Comparison of ENCODE assay signal across 31 cellular contexts in genomic region chr10:133130602-133131001, GRCh38. TPM values are rescaled to one million over a fixed set of nuclear protein-coding genes. Genes with fewer than 3 reads are reported as not detected.
"Had no signal": no experiment of that assay in that cellular context is flagged by ENCODE, and none has a peak within 500 bp of the region (broad histone marks: within the 10 kb centered on the region; RNA-seq: fewer than 3 reads in every experiment).

No MANE protein-coding gene starts in this region.

- H3K4me3 Mint-ChIP-seq: activated naive CD4-positive, alpha-beta T cell treated with anti-CD3 and anti-CD28 coated beads, Interleukin-2, amount 10 ng/mL, durations not matched to agents 7 days and 5 days; activated naive CD8-positive, alpha-beta T cell treated with anti-CD3 and anti-CD28 coated beads, Interleukin-2, amount 10 ng/mL, durations not matched to agents 7 days and 5 days; immature natural killer cell; natural killer cell treated with Interleukin-12 subunit alpha and Interleukin-12 subunit beta and Interleukin-15 and Interleukin-18, amount 100 ng/mL, for 72 hours; stimulated activated naive CD8-positive, alpha-beta T cell treated with anti-CD3 and anti-CD28 coated beads, Interleukin-15, Interleukin-2, amounts not matched to agents 100 ng/mL and 50 ng/mL, for 24 hours; T-helper 1 cell treated with Interleukin-12 subunit alpha and Interleukin-12 subunit beta and Interleukin-4 antibody, amounts not matched to agents 30 μg/mL and 1 μg/mL, for 36 hours had no signal

- FAIRE-seq: colon, kidney, TTC549 had no signal

- H3K9me3 Mint-ChIP-seq: activated naive CD4-positive, alpha-beta T cell treated with anti-CD3 and anti-CD28 coated beads, Interleukin-2, amount 10 ng/mL, durations not matched to agents 7 days and 5 days; activated naive CD8-positive, alpha-beta T cell treated with anti-CD3 and anti-CD28 coated beads, Interleukin-2, amount 10 ng/mL, durations not matched to agents 7 days and 5 days; immature natural killer cell; natural killer cell treated with Interleukin-12 subunit alpha and Interleukin-12 subunit beta and Interleukin-15 and Interleukin-18, amount 100 ng/mL, for 72 hours; stimulated activated naive CD8-positive, alpha-beta T cell treated with anti-CD3 and anti-CD28 coated beads, Interleukin-15, Interleukin-2, amounts not matched to agents 100 ng/mL and 50 ng/mL, for 24 hours; T-helper 1 cell treated with Interleukin-12 subunit alpha and Interleukin-12 subunit beta and Interleukin-4 antibody, amounts not matched to agents 30 μg/mL and 1 μg/mL, for 36 hours had no signal

- H3K36me3 Mint-ChIP-seq: activated naive CD4-positive, alpha-beta T cell treated with anti-CD3 and anti-CD28 coated beads, Interleukin-2, amount 10 ng/mL, durations not matched to agents 7 days and 5 days; activated naive CD8-positive, alpha-beta T cell treated with anti-CD3 and anti-CD28 coated beads, Interleukin-2, amount 10 ng/mL, durations not matched to agents 7 days and 5 days; immature natural killer cell; natural killer cell treated with Interleukin-12 subunit alpha and Interleukin-12 subunit beta and Interleukin-15 and Interleukin-18, amount 100 ng/mL, for 72 hours had no signal

- H3K4me1 Mint-ChIP-seq: activated naive CD4-positive, alpha-beta T cell treated with anti-CD3 and anti-CD28 coated beads, Interleukin-2, amount 10 ng/mL, durations not matched to agents 7 days and 5 days; activated naive CD8-positive, alpha-beta T cell treated with anti-CD3 and anti-CD28 coated beads, Interleukin-2, amount 10 ng/mL, durations not matched to agents 7 days and 5 days; immature natural killer cell had no signal

- H3K27ac Mint-ChIP-seq: activated naive CD4-positive, alpha-beta T cell treated with anti-CD3 and anti-CD28 coated beads, Interleukin-2, amount 10 ng/mL, durations not matched to agents 7 days and 5 days; activated naive CD8-positive, alpha-beta T cell treated with anti-CD3 and anti-CD28 coated beads, Interleukin-2, amount 10 ng/mL, durations not matched to agents 7 days and 5 days; immature natural killer cell; natural killer cell treated with Interleukin-12 subunit alpha and Interleukin-12 subunit beta and Interleukin-15 and Interleukin-18, amount 100 ng/mL, for 72 hours; stimulated activated naive CD8-positive, alpha-beta T cell treated with anti-CD3 and anti-CD28 coated beads, Interleukin-15, Interleukin-2, amounts not matched to agents 100 ng/mL and 50 ng/mL, for 24 hours had no signal

- DNase-seq: activated CD4-positive, alpha-beta T cell treated with anti-CD3 and anti-CD28 coated beads for 48 hours; activated CD4-positive, alpha-beta T cell treated with anti-CD3 and anti-CD28 coated beads, Interleukin-2, amount 50 U/mL, for 48 hours; activated CD8-positive, alpha-beta memory T cell treated with anti-CD3 and anti-CD28 coated beads for 24 hours; activated gamma-delta T cell; activated naive CD4-positive, alpha-beta T cell treated with anti-CD3 and anti-CD28 coated beads, Interleukin-2, amount 10 ng/mL, durations not matched to agents 7 days and 5 days; activated naive CD8-positive, alpha-beta T cell treated with anti-CD3 and anti-CD28 coated beads, Interleukin-2, amount 10 ng/mL, durations not matched to agents 7 days and 5 days; dermis blood vessel endothelial cell; effector memory CD4-positive, alpha-beta T cell; hypothalamus; immature natural killer cell; left colon; mucosa of descending colon; stimulated activated CD4-positive, alpha-beta T cell treated with anti-CD3 and anti-CD28 coated beads, Interleukin-12 subunit alpha, Interleukin-12 subunit beta, amount 100 ng/mL, for 4 hours; stimulated activated CD4-positive, alpha-beta T cell treated with anti-CD3 and anti-CD28 coated beads, Interleukin-4, amount 100 ng/mL, for 1 hour; T-helper 9 cell; trophoblast cell had no signal

- ATAC-seq: activated CD4-positive, CD25-positive, alpha-beta regulatory T cell treated with anti-CD3 and anti-CD28 coated beads, Interleukin-2, amount 50 U/mL, for 24 hours; gastroesophageal sphincter; left colon; mucosa of descending colon; natural killer cell treated with Interleukin-12 subunit alpha and Interleukin-12 subunit beta and Interleukin-15 and Interleukin-18, amount 100 ng/mL, for 72 hours; right cardiac atrium had no signal

- H3K27me3 Mint-ChIP-seq: natural killer cell treated with Interleukin-12 subunit alpha and Interleukin-12 subunit beta and Interleukin-15 and Interleukin-18, amount 100 ng/mL, for 72 hours; stimulated activated naive CD8-positive, alpha-beta T cell treated with anti-CD3 and anti-CD28 coated beads, Interleukin-15, Interleukin-2, amounts not matched to agents 100 ng/mL and 50 ng/mL, for 24 hours had no signal

RNA-seq across cellular contexts. Expression of gene KNDC1, which starts 29.4 kb away (rescaled TPM):
- total RNA-seq: dermis blood vessel endothelial cell, myocyte, subcutaneous adipose tissue had no signal

RNA-seq across cellular contexts. Expression of gene ADGRA1, which starts 42.9 kb away (rescaled TPM):
- total RNA-seq: activated naive CD8-positive, alpha-beta T cell treated with anti-CD3 and anti-CD28 coated beads, Interleukin-2, amount 10 ng/mL, durations not matched to agents 7 days and 5 days; dermis blood vessel endothelial cell; fibroblast of lung; fibroblast of villous mesenchyme; left colon; mesenteric fat pad; natural killer cell treated with Interleukin-12 subunit alpha and Interleukin-12 subunit beta and Interleukin-15 and Interleukin-18, amount 100 ng/mL, for 72 hours; thoracic aorta had no signal
